In the genomic region with DNA sequence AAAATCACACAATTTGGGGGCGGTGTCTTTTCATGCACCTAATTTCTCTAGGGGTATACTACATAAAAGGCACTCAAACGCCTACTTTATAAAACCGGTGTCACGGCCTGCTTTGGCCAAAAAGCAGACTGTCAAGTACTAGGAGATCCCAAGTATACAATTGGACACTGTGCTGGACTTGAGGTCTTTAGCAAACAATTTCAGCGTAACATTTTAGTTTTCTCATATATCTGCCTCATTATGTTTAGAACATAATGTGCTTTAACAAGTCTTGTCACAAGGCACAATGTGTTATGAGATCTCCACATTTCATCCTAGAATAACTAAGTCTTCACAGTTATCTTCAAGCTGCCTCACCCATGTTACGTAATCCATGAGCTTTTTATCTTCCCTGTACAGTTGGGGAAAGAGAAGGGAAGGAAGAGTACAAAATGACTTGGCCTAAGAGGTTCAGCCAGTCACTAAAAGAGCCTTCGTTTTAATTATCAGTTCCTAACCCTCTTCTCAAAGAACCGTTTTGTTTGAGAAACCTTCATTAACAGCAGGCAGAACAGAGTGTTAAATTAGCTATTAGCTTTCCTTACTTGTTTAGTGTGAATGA, we compare ENCODE assay signal across 1 cellular context.
TF ChIP-seq lines count a peak whose summit lies in the region.

No MANE protein-coding gene starts in this region.

TF ChIP-seq in K562, 482 proteins besides CTCF, POLR2A, EP300 and RAD21 (continued from another document and continues in another):
- TF ChIP-seq, protein P1, sequence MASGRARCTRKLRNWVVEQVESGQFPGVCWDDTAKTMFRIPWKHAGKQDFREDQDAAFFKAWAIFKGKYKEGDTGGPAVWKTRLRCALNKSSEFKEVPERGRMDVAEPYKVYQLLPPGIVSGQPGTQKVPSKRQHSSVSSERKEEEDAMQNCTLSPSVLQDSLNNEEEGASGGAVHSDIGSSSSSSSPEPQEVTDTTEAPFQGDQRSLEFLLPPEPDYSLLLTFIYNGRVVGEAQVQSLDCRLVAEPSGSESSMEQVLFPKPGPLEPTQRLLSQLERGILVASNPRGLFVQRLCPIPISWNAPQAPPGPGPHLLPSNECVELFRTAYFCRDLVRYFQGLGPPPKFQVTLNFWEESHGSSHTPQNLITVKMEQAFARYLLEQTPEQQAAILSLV (tag; IDR thresholded peaks at IDR 0.05): peak; percentile 89
- TF ChIP-seq FOSL1 (tag; conservative IDR thresholded peaks at IDR 0.05): peak; percentile 56
- TF ChIP-seq MECOM (CRISPR knock-in tag; IDR thresholded peaks at IDR 0.05): peak; percentile 84
- peak; percentile 80 for TF ChIP-seq TBP (optimal IDR thresholded peaks at IDR 0.05; ENCODE audit: low read depth, low read length)
- TF ChIP-seq TAL1 (IDR thresholded peaks at IDR 0.05): peak; percentile 93
- TF ChIP-seq GABPB1 (CRISPR knock-in tag; IDR thresholded peaks at IDR 0.05): 0 out of 2 replicates have a peak, but pooled peaks have one; percentile 12
- TF ChIP-seq DACH1 (IDR thresholded peaks at IDR 0.05; ENCODE audit: partially characterized antibody): peak; percentile 81
- TF ChIP-seq, protein P2, sequence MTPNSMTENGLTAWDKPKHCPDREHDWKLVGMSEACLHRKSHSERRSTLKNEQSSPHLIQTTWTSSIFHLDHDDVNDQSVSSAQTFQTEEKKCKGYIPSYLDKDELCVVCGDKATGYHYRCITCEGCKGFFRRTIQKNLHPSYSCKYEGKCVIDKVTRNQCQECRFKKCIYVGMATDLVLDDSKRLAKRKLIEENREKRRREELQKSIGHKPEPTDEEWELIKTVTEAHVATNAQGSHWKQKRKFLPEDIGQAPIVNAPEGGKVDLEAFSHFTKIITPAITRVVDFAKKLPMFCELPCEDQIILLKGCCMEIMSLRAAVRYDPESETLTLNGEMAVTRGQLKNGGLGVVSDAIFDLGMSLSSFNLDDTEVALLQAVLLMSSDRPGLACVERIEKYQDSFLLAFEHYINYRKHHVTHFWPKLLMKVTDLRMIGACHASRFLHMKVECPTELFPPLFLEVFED (CRISPR knock-in tag; conservative IDR thresholded peaks at IDR 0.05): no peak; the same call in 1 of the 2 replicates
- TF ChIP-seq NONO (IDR thresholded peaks at IDR 0.05; ENCODE audit: low read depth in 2 of 2, low read length in 1 of 2): 0 out of 4 replicates have a peak, but pooled peaks of 1 of the 2 experiments have one; percentile 38
- peak; percentile 63; the same call in 1 of the 2 replicates for TF ChIP-seq MTA1 (IDR thresholded peaks at IDR 0.05; ENCODE audit: borderline replicate concordance)
- TF ChIP-seq ATF7 (IDR thresholded peaks at IDR 0.05): peak; percentile 94
- peak; percentile 86 for TF ChIP-seq CTBP1 (IDR thresholded peaks at IDR 0.05; ENCODE audit: borderline replicate concordance)
- TF ChIP-seq MEF2A (IDR thresholded peaks at IDR 0.05; ENCODE audit: control insufficient read depth, low read depth, low read length): peak; percentile 54; the same call in 1 of the 2 replicates
- TF ChIP-seq, protein P3, sequence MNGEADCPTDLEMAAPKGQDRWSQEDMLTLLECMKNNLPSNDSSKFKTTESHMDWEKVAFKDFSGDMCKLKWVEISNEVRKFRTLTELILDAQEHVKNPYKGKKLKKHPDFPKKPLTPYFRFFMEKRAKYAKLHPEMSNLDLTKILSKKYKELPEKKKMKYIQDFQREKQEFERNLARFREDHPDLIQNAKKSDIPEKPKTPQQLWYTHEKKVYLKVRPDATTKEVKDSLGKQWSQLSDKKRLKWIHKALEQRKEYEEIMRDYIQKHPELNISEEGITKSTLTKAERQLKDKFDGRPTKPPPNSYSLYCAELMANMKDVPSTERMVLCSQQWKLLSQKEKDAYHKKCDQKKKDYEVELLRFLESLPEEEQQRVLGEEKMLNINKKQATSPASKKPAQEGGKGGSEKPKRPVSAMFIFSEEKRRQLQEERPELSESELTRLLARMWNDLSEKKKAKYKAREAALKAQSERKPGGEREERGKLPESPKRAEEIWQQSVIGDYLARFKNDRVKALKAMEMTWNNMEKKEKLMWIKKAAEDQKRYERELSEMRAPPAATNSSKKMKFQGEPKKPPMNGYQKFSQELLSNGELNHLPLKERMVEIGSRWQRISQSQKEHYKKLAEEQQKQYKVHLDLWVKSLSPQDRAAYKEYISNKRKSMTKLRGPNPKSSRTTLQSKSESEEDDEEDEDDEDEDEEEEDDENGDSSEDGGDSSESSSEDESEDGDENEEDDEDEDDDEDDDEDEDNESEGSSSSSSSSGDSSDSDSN (IDR thresholded peaks at IDR 0.05; ENCODE audit: borderline replicate concordance in 1 of 2, low read depth in 2 of 2, low read length in 2 of 2): peak in 1 of 2 experiments; percentile 72; a peak in 1 of 4 replicates
- TF ChIP-seq, protein P4, sequence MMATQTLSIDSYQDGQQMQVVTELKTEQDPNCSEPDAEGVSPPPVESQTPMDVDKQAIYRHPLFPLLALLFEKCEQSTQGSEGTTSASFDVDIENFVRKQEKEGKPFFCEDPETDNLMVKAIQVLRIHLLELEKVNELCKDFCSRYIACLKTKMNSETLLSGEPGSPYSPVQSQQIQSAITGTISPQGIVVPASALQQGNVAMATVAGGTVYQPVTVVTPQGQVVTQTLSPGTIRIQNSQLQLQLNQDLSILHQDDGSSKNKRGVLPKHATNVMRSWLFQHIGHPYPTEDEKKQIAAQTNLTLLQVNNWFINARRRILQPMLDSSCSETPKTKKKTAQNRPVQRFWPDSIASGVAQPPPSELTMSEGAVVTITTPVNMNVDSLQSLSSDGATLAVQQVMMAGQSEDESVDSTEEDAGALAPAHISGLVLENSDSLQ (IDR thresholded peaks at IDR 0.05): peak; percentile 44; the same call in 1 of the 2 replicates
- TF ChIP-seq, protein P5, sequence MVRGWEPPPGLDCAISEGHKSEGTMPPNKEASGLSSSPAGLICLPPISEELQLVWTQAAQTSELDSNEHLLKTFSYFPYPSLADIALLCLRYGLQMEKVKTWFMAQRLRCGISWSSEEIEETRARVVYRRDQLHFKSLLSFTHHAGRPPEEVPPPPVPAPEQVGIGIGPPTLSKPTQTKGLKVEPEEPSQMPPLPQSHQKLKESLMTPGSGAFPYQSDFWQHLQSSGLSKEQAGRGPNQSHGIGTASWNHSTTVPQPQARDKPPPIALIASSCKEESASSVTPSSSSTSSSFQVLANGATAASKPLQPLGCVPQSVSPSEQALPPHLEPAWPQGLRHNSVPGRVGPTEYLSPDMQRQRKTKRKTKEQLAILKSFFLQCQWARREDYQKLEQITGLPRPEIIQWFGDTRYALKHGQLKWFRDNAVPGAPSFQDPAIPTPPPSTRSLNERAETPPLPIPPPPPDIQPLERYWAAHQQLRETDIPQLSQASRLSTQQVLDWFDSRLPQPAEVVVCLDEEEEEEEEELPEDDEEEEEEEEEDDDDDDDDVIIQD (CRISPR knock-in tag; IDR thresholded peaks at IDR 0.05): no peak
- TF ChIP-seq, protein P6, sequence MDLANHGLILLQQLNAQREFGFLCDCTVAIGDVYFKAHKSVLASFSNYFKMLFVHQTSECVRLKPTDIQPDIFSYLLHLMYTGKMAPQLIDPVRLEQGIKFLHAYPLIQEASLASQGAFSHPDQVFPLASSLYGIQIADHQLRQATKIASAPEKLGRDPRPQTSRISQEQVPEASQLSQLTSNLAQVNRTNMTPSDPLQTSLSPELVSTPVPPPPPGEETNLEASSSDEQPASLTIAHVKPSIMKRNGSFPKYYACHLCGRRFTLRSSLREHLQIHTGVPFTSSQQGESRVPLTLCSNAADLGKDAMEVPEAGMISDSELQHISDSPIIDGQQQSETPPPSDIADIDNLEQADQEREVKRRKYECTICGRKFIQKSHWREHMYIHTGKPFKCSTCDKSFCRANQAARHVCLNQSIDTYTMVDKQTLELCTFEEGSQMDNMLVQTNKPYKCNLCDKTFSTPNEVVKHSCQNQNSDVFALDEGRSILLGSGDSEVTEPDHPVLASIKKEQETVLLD (IDR thresholded peaks at IDR 0.05): peak; percentile 66; the same call in 1 of the 2 replicates
- TF ChIP-seq NEUROD1 (IDR thresholded peaks at IDR 0.05; ENCODE audit: borderline replicate concordance, low read depth, low read length, partially characterized antibody): peak; percentile 79
- TF ChIP-seq, protein P7, sequence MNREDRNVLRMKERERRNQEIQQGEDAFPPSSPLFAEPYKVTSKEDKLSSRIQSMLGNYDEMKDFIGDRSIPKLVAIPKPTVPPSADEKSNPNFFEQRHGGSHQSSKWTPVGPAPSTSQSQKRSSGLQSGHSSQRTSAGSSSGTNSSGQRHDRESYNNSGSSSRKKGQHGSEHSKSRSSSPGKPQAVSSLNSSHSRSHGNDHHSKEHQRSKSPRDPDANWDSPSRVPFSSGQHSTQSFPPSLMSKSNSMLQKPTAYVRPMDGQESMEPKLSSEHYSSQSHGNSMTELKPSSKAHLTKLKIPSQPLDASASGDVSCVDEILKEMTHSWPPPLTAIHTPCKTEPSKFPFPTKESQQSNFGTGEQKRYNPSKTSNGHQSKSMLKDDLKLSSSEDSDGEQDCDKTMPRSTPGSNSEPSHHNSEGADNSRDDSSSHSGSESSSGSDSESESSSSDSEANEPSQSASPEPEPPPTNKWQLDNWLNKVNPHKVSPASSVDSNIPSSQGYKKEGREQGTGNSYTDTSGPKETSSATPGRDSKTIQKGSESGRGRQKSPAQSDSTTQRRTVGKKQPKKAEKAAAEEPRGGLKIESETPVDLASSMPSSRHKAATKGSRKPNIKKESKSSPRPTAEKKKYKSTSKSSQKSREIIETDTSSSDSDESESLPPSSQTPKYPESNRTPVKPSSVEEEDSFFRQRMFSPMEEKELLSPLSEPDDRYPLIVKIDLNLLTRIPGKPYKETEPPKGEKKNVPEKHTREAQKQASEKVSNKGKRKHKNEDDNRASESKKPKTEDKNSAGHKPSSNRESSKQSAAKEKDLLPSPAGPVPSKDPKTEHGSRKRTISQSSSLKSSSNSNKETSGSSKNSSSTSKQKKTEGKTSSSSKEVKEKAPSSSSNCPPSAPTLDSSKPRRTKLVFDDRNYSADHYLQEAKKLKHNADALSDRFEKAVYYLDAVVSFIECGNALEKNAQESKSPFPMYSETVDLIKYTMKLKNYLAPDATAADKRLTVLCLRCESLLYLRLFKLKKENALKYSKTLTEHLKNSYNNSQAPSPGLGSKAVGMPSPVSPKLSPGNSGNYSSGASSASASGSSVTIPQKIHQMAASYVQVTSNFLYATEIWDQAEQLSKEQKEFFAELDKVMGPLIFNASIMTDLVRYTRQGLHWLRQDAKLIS (CRISPR knock-in tag; IDR thresholded peaks at IDR 0.05): peak; percentile 73
- peak; percentile 51 for TF ChIP-seq MEIS2 (IDR thresholded peaks at IDR 0.05; ENCODE audit: partially characterized antibody)
- TF ChIP-seq, protein P8, sequence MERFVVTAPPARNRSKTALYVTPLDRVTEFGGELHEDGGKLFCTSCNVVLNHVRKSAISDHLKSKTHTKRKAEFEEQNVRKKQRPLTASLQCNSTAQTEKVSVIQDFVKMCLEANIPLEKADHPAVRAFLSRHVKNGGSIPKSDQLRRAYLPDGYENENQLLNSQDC (CRISPR knock-in tag; IDR thresholded peaks at IDR 0.05): 0 out of 2 replicates have a peak, but pooled peaks have one; percentile 75
- TF ChIP-seq, protein P9, sequence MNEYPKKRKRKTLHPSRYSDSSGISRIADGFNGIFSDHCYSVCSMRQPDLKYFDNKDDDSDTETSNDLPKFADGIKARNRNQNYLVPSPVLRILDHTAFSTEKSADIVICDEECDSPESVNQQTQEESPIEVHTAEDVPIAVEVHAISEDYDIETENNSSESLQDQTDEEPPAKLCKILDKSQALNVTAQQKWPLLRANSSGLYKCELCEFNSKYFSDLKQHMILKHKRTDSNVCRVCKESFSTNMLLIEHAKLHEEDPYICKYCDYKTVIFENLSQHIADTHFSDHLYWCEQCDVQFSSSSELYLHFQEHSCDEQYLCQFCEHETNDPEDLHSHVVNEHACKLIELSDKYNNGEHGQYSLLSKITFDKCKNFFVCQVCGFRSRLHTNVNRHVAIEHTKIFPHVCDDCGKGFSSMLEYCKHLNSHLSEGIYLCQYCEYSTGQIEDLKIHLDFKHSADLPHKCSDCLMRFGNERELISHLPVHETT (CRISPR knock-in tag; conservative IDR thresholded peaks at IDR 0.05 in 1 of 2, IDR thresholded peaks at IDR 0.05 in 1 of 2): peak in 1 of 2 experiments; percentile 61; a peak in 1 of 4 replicates
- peak; percentile 82 for TF ChIP-seq FOXM1 (IDR thresholded peaks at IDR 0.05; ENCODE audit: low read depth)
- no peak for TF ChIP-seq FOXM1 (CRISPR knock-in tag; IDR thresholded peaks at IDR 0.05; ENCODE audit: low read depth)
- TF ChIP-seq CEBPG (CRISPR knock-in tag; IDR thresholded peaks at IDR 0.05): peak; percentile 89
- peak; percentile 96 to 97 for TF ChIP-seq CEBPG (tag; conservative IDR thresholded peaks at IDR 0.05 in 1 of 2, IDR thresholded peaks at IDR 0.05 in 1 of 2)
- no peak for TF ChIP-seq HNRNPH1 (optimal IDR thresholded peaks at IDR 0.05; ENCODE audit: low read depth, low read length)
- TF ChIP-seq, protein P10, sequence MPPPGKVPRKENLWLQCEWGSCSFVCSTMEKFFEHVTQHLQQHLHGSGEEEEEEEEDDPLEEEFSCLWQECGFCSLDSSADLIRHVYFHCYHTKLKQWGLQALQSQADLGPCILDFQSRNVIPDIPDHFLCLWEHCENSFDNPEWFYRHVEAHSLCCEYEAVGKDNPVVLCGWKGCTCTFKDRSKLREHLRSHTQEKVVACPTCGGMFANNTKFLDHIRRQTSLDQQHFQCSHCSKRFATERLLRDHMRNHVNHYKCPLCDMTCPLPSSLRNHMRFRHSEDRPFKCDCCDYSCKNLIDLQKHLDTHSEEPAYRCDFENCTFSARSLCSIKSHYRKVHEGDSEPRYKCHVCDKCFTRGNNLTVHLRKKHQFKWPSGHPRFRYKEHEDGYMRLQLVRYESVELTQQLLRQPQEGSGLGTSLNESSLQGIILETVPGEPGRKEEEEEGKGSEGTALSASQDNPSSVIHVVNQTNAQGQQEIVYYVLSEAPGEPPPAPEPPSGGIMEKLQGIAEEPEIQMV (tag; conservative IDR thresholded peaks at IDR 0.05; ENCODE audit: low read depth): no peak
- no peak for TF ChIP-seq HDAC8 (tag; IDR thresholded peaks at IDR 0.05)
- TF ChIP-seq, protein P11, sequence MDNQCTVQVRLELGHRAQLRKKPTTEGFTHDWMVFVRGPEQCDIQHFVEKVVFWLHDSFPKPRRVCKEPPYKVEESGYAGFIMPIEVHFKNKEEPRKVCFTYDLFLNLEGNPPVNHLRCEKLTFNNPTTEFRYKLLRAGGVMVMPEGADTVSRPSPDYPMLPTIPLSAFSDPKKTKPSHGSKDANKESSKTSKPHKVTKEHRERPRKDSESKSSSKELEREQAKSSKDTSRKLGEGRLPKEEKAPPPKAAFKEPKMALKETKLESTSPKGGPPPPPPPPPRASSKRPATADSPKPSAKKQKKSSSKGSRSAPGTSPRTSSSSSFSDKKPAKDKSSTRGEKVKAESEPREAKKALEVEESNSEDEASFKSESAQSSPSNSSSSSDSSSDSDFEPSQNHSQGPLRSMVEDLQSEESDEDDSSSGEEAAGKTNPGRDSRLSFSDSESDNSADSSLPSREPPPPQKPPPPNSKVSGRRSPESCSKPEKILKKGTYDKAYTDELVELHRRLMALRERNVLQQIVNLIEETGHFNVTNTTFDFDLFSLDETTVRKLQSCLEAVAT (IDR thresholded peaks at IDR 0.05): peak in 1 of 2 experiments; percentile 37; a peak in 2 of 4 replicates
- peak; percentile 87 for TF ChIP-seq KLF16 (IDR thresholded peaks at IDR 0.05)
- TF ChIP-seq EP400 (IDR thresholded peaks at IDR 0.05): peak; percentile 72
